In genomic region chr3:189270248-189270832, GRCh38 we compare ENCODE assay signal across 8 cellular contexts.
DNase-seq lines count a peak whose midpoint lies in the region; ATAC-seq and TF ChIP-seq lines count a peak whose summit lies in the region.

No MANE protein-coding gene starts in this region.

- H3K4me1 ChIP-seq in DOHH2 (ENCODE audit: control insufficient read depth, low read length), result no peaks in the 10 kb centered on the region
- H3K4me1 ChIP-seq in ascending aorta, result no peaks in the 10 kb centered on the region

- DNase-seq in LoVo (ENCODE audit: low spot score) (peak; percentile 78), RKO (ENCODE audit: low spot score) (peak; percentile 80), ascending aorta (ENCODE audit: low spot score in 2 of 2) (peak in 1 of 2 donors; percentile 69), iPS-NIHi11 (ENCODE audit: low spot score) (peak; percentile 59), NCI-H2227 (lab: John Stamatoyannopoulos, UW; ENCODE audit: unreplicated experiment) (no peak)
- peak; percentile 13 to 29 (median 20) for DNase-seq in stimulated activated CD4-positive, alpha-beta T cell treated with anti-CD3 and anti-CD28 coated beads, TNF-alpha, amount 100 ng/mL, for 48 hours (ENCODE audit: low read depth in 3 of 3)

- peaks cover 9% of the 10 kb centered on the region; the same call in 1 of the 2 replicates for H3K27me3 ChIP-seq in DOHH2 (ENCODE audit: control insufficient read depth, low read length)
- no peaks in the 10 kb centered on the region for H3K27me3 ChIP-seq in ascending aorta

- no peaks in the 10 kb centered on the region for H3K79me2 ChIP-seq in DOHH2 (ENCODE audit: control insufficient read depth, low read length)

- intact Hi-C loops in ascending aorta (cut with DNase I), result no loop called here

- H3K9me2 ChIP-seq in DOHH2 (replicated peaks; ENCODE audit: control insufficient read depth, low read length), result no peaks in the 10 kb centered on the region

- H3K4me3 ChIP-seq in DOHH2 (ENCODE audit: low read length), result no peak overlapping the region
- no peak overlapping the region for H3K4me3 ChIP-seq in ascending aorta

- H3K9me3 ChIP-seq in DOHH2 (ENCODE audit: control insufficient read depth, insufficient read depth, low read length) (no peaks in the 10 kb centered on the region), ascending aorta (no peaks in the 10 kb centered on the region)

- peak; percentile 50 for TF ChIP-seq CTCF in DOHH2 (IDR thresholded peaks at IDR 0.05; ENCODE audit: low read depth, low read length, poor library complexity, severe bottlenecking)
- TF ChIP-seq CTCF in ascending aorta (IDR thresholded peaks at IDR 0.05), result peak; percentile 21 to 64 (median 51)

- no peaks in the 10 kb centered on the region for H4K20me1 ChIP-seq in DOHH2 (ENCODE audit: control insufficient read depth, insufficient read depth, low read depth, low read length)

- H3F3A ChIP-seq in DOHH2 (ENCODE audit: control insufficient read depth, insufficient read depth), result no peaks in the 10 kb centered on the region

- no peak overlapping the region for H3K4me2 ChIP-seq in DOHH2 (ENCODE audit: low read length)

- H3K27ac ChIP-seq in DOHH2 (ENCODE audit: low read depth, low read length) (no peak overlapping the region), ascending aorta (no peak overlapping the region)

- no peaks in the 10 kb centered on the region for H3K36me3 ChIP-seq in DOHH2 (ENCODE audit: control insufficient read depth, low read length)
- H3K36me3 ChIP-seq in ascending aorta, result no peaks in the 10 kb centered on the region

- ATAC-seq in GM21619 (IDR thresholded peaks at IDR 0.05; ENCODE audit: unreplicated experiment), result peak; percentile 84
